ENCODE assay signal across 8 cellular contexts in genomic region chr1:184152944-184153343, GRCh38.
A peak's percentile ranks its signal among the peaks of the same experiment; 100 is the strongest.
DNase-seq lines count a peak whose midpoint lies in the region; ATAC-seq and TF ChIP-seq lines count a peak whose summit lies in the region.

No MANE protein-coding gene starts in this region.

- CTCF ChIA-PET in PC-3 (lab: Charles Lee) = no interaction called here

- H3K9ac ChIP-seq in PC-3 (ENCODE audit: low read length) = no peak overlapping the region

- H3F3A ChIP-seq in PC-3 (ENCODE audit: low read length, unreplicated experiment) = no peaks in the 10 kb centered on the region

- H3K27me3 ChIP-seq in muscle layer of duodenum (ENCODE audit: low read depth, low read length) = no peaks in the 10 kb centered on the region
- no peaks in the 10 kb centered on the region; the same call in 1 of the 2 replicates for H3K27me3 ChIP-seq in PC-3 (ENCODE audit: low read length)

- peaks cover 49% of the 10 kb centered on the region for H3K4me1 Mint-ChIP-seq in dendritic cell treated with granulocyte-macrophage colony-stimulating factor and Interleukin-4, amounts not matched to agents 40 ng/mL and 50 ng/mL, for 4 days (ENCODE audit: low read depth)

- intact Hi-C loops in Right ventricle myocardium superior (cut with DNase I) (no loop called here), cardiac septum (cut with DNase I) (loop anchor here (5.0 kb wide), 1 partner anchor 64 kb away; no protein-coding TSS in a partner anchor), PC-3 (cut with micrococcal nuclease) (no loop called here)
- intact Hi-C loops in dendritic cell treated with granulocyte-macrophage colony-stimulating factor and Interleukin-4, amounts not matched to agents 40 ng/mL and 50 ng/mL, for 4 days (cut with micrococcal nuclease) = no loop called here

- H3K36me3 ChIP-seq in muscle layer of duodenum (ENCODE audit: control insufficient read depth in 1 of 2, insufficient read depth in 2 of 2, low read length in 2 of 2) (no peaks in the 10 kb centered on the region), urinary bladder (ENCODE audit: insufficient read depth) (no peaks in the 10 kb centered on the region), PC-3 (ENCODE audit: low read depth, low read length) (no peaks in the 10 kb centered on the region)

- peak overlapping the region; percentile 48 to 73 for H3K4me3 ChIP-seq in muscle layer of duodenum (ENCODE audit: low read depth in 1 of 2, low read length in 2 of 2)
- peak overlapping the region; percentile 20 for H3K4me3 ChIP-seq in urinary bladder (ENCODE audit: low read depth, low read length)
- no peak overlapping the region for H3K4me3 ChIP-seq in PC-3 (ENCODE audit: low read length)

- H3K4me1 ChIP-seq in muscle layer of duodenum (ENCODE audit: control insufficient read depth in 1 of 2, insufficient read depth in 2 of 2, low read length in 2 of 2) (peaks cover 20 to 21% of the 10 kb centered on the region in 2 donors), urinary bladder (ENCODE audit: insufficient read depth) (no peaks in the 10 kb centered on the region), PC-3 (ENCODE audit: insufficient read depth, low read length) (no peaks in the 10 kb centered on the region)

- H3K27ac ChIP-seq in muscle layer of duodenum (ENCODE audit: low read length) = peak overlapping the region; percentile 63
- H3K27ac ChIP-seq in urinary bladder (ENCODE audit: low read depth) = no peak overlapping the region
- no peak overlapping the region for H3K27ac ChIP-seq in PC-3 (ENCODE audit: low read length)

- no peak overlapping the region for H2AFZ ChIP-seq in PC-3 (ENCODE audit: low read length)

- DNase-seq in Right ventricle myocardium superior = no peak
- DNase-seq in cardiac septum (ENCODE audit: low spot score) = no peak
- DNase-seq in PC-3 = no peak
- no peak for DNase-seq in GM03348 (ENCODE audit: low spot score)
- no peak for DNase-seq in stimulated activated CD4-positive, alpha-beta T cell treated with anti-CD3 and anti-CD28 coated beads, Interleukin-2, amount 100 ng/mL, for 48 hours

- POLR2A ChIA-PET in PC-3 (lab: Charles Lee; ENCODE audit: unreplicated experiment) = no interaction called here

- H3K27ac Mint-ChIP-seq in dendritic cell treated with granulocyte-macrophage colony-stimulating factor and Interleukin-4, amounts not matched to agents 40 ng/mL and 50 ng/mL, for 4 days = peak overlapping the region; percentile 71

- 67% methylated on average over 12 of the region's 12 CpGs for WGBS in urinary bladder

- no peaks in the 10 kb centered on the region for H3K9me2 ChIP-seq in PC-3 (replicated peaks; ENCODE audit: low read length)

- no peak for TF ChIP-seq CTCF in PC-3 (conservative IDR thresholded peaks at IDR 0.05; ENCODE audit: low read depth, low read length)

- H4K20me1 ChIP-seq in PC-3 (ENCODE audit: low read length) = no peaks in the 10 kb centered on the region

- no peaks in the 10 kb centered on the region for H3K9me3 Mint-ChIP-seq in dendritic cell treated with granulocyte-macrophage colony-stimulating factor and Interleukin-4, amounts not matched to agents 40 ng/mL and 50 ng/mL, for 4 days

- ATAC-seq in Right ventricle myocardium superior (ENCODE audit: poor library complexity) (peak; percentile 11), PC-3 (no peak)

- H3K27me3 Mint-ChIP-seq in dendritic cell treated with granulocyte-macrophage colony-stimulating factor and Interleukin-4, amounts not matched to agents 40 ng/mL and 50 ng/mL, for 4 days = no peaks in the 10 kb centered on the region

- H3K9me3 ChIP-seq in muscle layer of duodenum (ENCODE audit: control insufficient read depth in 1 of 2, low read length in 2 of 2) (no peaks in the 10 kb centered on the region), PC-3 (ENCODE audit: low read length) (no peaks in the 10 kb centered on the region)

- H3K79me2 ChIP-seq in PC-3 (ENCODE audit: low read length) = no peaks in the 10 kb centered on the region

- H3K4me2 ChIP-seq in PC-3 (ENCODE audit: low read length) = no peak overlapping the region

- BruUV-seq in PC-3 (replicated peaks; lab: Mats Ljungman, UMichigan) = no TSS peak

- peak overlapping the region; percentile 70 for H3K4me3 Mint-ChIP-seq in dendritic cell treated with granulocyte-macrophage colony-stimulating factor and Interleukin-4, amounts not matched to agents 40 ng/mL and 50 ng/mL, for 4 days

- no peaks in the 10 kb centered on the region for H3K36me3 Mint-ChIP-seq in dendritic cell treated with granulocyte-macrophage colony-stimulating factor and Interleukin-4, amounts not matched to agents 40 ng/mL and 50 ng/mL, for 4 days (ENCODE audit: low read depth)
